Comparison of ENCODE assay signal across 26 cellular contexts in genomic region chr5:76477576-76477975, GRCh38.
"Had no signal": no experiment of that assay in that cellular context is flagged by ENCODE, and none has a peak within 500 bp of the region (broad histone marks: within the 10 kb centered on the region; RNA-seq: fewer than 3 reads in every experiment).

No MANE protein-coding gene starts in this region.

- H3K36me3 ChIP-seq: heart right ventricle, left lung, ovary, stomach, thyroid gland, upper lobe of right lung had no signal

- H3K9me3 Mint-ChIP-seq: stimulated activated naive B cell treated with anti-CD40 and anti-IgM and Interleukin-4, amounts not matched to agents 10 μg/mL and 1 μg/mL and 100 μg/mL, for 72 hours had no signal

- H3K27ac Mint-ChIP-seq: progenitor cell of endocrine pancreas; stimulated activated naive B cell treated with anti-CD40 and anti-IgM and Interleukin-4, amounts not matched to agents 10 μg/mL and 1 μg/mL and 100 μg/mL, for 72 hours had no signal

- DNase-seq: heart right ventricle; hippocampal formation; kidney; left colon; left lung; mesendoderm; midbrain; naive thymus-derived CD8-positive, alpha-beta T cell; ovary; retina; right cardiac atrium; stimulated activated CD4-positive, alpha-beta T cell treated with anti-CD3 and anti-CD28 coated beads, Interleukin-12 subunit alpha, Interleukin-12 subunit beta, amount 100 ng/mL, for 4 hours; stimulated activated CD4-positive, alpha-beta T cell treated with anti-CD3 and anti-CD28 coated beads, Interleukin-15, amount 100 ng/mL, for 24 hours; stimulated activated CD4-positive, alpha-beta T cell treated with anti-CD3 and anti-CD28 coated beads, Interleukin-2, amount 100 ng/mL, for 24 hours; stimulated activated CD4-positive, alpha-beta T cell treated with anti-CD3 and anti-CD28 coated beads, Interleukin-4, amount 100 ng/mL, for 1 hour; stimulated activated naive B cell treated with anti-CD40 and anti-IgM and Interleukin-4, amounts not matched to agents 10 μg/mL and 1 μg/mL and 100 μg/mL, for 72 hours; stimulated activated naive CD8-positive, alpha-beta T cell treated with anti-CD3 and anti-CD28 coated beads, Interleukin-15, Interleukin-2, amounts not matched to agents 100 U/mL and 50 U/mL, for 24 hours; stomach; testis; thyroid gland; trophoblast cell; upper lobe of right lung had no signal

- H3K4me3 Mint-ChIP-seq: naive thymus-derived CD8-positive, alpha-beta T cell; stimulated activated naive B cell treated with anti-CD40 and anti-IgM and Interleukin-4, amounts not matched to agents 10 μg/mL and 1 μg/mL and 100 μg/mL, for 72 hours had no signal

- H3K27ac ChIP-seq: heart right ventricle, left lung, ovary, skin epidermis, testis, thyroid gland, upper lobe of right lung had no signal

- H3K27me3 ChIP-seq: heart right ventricle, left lung, ovary, stomach, testis, thyroid gland, upper lobe of right lung had no signal

- H3K36me3 Mint-ChIP-seq: stimulated activated naive B cell treated with anti-CD40 and anti-IgM and Interleukin-4, amounts not matched to agents 10 μg/mL and 1 μg/mL and 100 μg/mL, for 72 hours had no signal

- H3K4me1 ChIP-seq: testis, thyroid gland had no signal

- H3K27me3 Mint-ChIP-seq: naive thymus-derived CD8-positive, alpha-beta T cell; progenitor cell of endocrine pancreas; stimulated activated naive B cell treated with anti-CD40 and anti-IgM and Interleukin-4, amounts not matched to agents 10 μg/mL and 1 μg/mL and 100 μg/mL, for 72 hours had no signal

- H3K4me3 ChIP-seq: heart right ventricle, left lung, lung, mucosa of descending colon, ovary, skin epidermis, stomach, testis, thyroid gland, upper lobe of right lung had no signal

- H3K9me3 ChIP-seq: heart right ventricle, left lung, mucosa of descending colon, ovary, stomach, testis, thyroid gland, upper lobe of right lung had no signal
